In the genomic region with DNA sequence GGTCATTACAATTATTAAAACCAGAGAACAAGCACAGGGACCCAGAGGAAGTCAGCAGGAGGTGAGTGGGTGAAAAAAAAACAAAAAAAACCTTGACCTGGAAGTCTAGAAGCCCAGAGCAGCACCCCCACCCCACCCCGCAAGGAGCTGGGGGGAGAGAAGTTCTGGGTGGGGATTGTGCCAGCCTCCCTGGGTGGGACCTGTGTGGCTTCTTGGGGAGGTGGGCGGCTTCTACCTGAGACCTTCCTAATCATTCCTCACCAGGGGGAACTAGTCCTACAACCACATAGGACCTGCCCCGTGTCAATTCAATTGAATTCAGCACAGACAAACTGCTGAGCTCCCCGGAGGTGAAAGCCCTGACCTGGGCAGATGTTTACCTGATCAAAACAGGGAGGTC, we compare ENCODE assay signal across 29 cellular contexts. TPM values are rescaled to one million over a fixed set of nuclear protein-coding genes. Genes with fewer than 3 reads are reported as not detected.
"Had no signal": no experiment of that assay in that cellular context is flagged by ENCODE, and none has a peak within 500 bp of the region (broad histone marks: within the 10 kb centered on the region; RNA-seq: fewer than 3 reads in every experiment).

No MANE protein-coding gene starts in this region.

- FAIRE-seq: urothelium cell line had no signal

- DNase-seq: stimulated activated CD4-positive, alpha-beta T cell treated with anti-CD3 and anti-CD28 coated beads, Interleukin-2, amount 100 ng/mL, for 48 hours; stimulated activated CD4-positive, alpha-beta T cell treated with anti-CD3 and anti-CD28 coated beads, Interleukin-4, amount 100 ng/mL, for 1 hour; stimulated activated CD4-positive, alpha-beta T cell treated with anti-CD3 and anti-CD28 coated beads, Interleukin-4, amount 100 ng/mL, for 24 hours; stimulated activated CD4-positive, alpha-beta T cell treated with anti-CD3 and anti-CD28 coated beads, Interleukin-4, amount 100 ng/mL, for 4 hours; stimulated activated CD8-positive, alpha-beta memory T cell treated with anti-CD3 and anti-CD28 coated beads, Interleukin-4, amount 100 ng/mL, for 48 hours; stimulated activated naive B cell treated with anti-CD40 and anti-IgM and Interleukin-4, amounts not matched to agents 10 μg/mL and 1 μg/mL and 100 μg/mL, for 72 hours; stimulated activated naive CD4-positive, alpha-beta T cell; stimulated activated naive CD4-positive, alpha-beta T cell treated with Interleukin-2 at 50 U/mL for 16 hours; stimulated activated naive CD8-positive, alpha-beta T cell treated with anti-CD3 and anti-CD28 coated beads, Interleukin-15, amount 100 ng/mL, for 72 hours; stimulated activated naive CD8-positive, alpha-beta T cell treated with anti-CD3 and anti-CD28 coated beads, Interleukin-15, Interleukin-2, amounts not matched to agents 100 U/mL and 50 U/mL, for 24 hours; stomach; substantia nigra; testis; thyroid gland; tibial artery; transverse colon; trophoblast cell; upper lobe of left lung; upper lobe of right lung; uterus had no signal

- H3K9me3 Mint-ChIP-seq: stimulated activated effector memory CD8-positive, alpha-beta T cell treated with anti-CD3 and anti-CD28 coated beads, Interleukin-12 subunit alpha, Interleukin-12 subunit beta, amount 100 ng/mL, for 72 hours; stimulated activated naive CD8-positive, alpha-beta T cell treated with anti-CD3 and anti-CD28 coated beads, Interleukin-15, Interleukin-2, amounts not matched to agents 100 ng/mL and 50 ng/mL, for 24 hours had no signal

- H3K27me3 ChIP-seq: stomach, suprapubic skin, testis, thyroid gland, tibial artery, tibial nerve, transverse colon, upper lobe of left lung, upper lobe of right lung, uterus, vagina had no signal

- H3K9me3 ChIP-seq: stomach, suprapubic skin, testis, thoracic aorta, thyroid gland, tibial artery, tibial nerve, transverse colon, upper lobe of left lung, upper lobe of right lung, uterus, vagina had no signal

- H3K4me3 Mint-ChIP-seq: stimulated activated effector memory CD8-positive, alpha-beta T cell treated with anti-CD3 and anti-CD28 coated beads, Interleukin-12 subunit alpha, Interleukin-12 subunit beta, amount 100 ng/mL, for 72 hours; stimulated activated memory B cell treated with anti-CD40 and anti-IgM and Interleukin-4, amounts not matched to agents 10 μg/mL and 1 μg/mL and 100 μg/mL, for 72 hours; stimulated activated naive B cell treated with anti-CD40 and anti-IgM and Interleukin-4, amounts not matched to agents 10 μg/mL and 1 μg/mL and 100 μg/mL, for 72 hours; stimulated activated naive CD8-positive, alpha-beta T cell treated with anti-CD3 and anti-CD28 coated beads, Interleukin-15, amount 100 ng/mL, for 72 hours; stimulated activated naive CD8-positive, alpha-beta T cell treated with anti-CD3 and anti-CD28 coated beads, Interleukin-15, Interleukin-2, amounts not matched to agents 100 ng/mL and 50 ng/mL, for 24 hours; type B pancreatic cell had no signal

- H3K27ac Mint-ChIP-seq: stimulated activated effector memory CD8-positive, alpha-beta T cell treated with anti-CD3 and anti-CD28 coated beads, Interleukin-12 subunit alpha, Interleukin-12 subunit beta, amount 100 ng/mL, for 72 hours; stimulated activated memory B cell treated with anti-CD40 and anti-IgM and Interleukin-4, amounts not matched to agents 10 μg/mL and 1 μg/mL and 100 μg/mL, for 72 hours; stimulated activated naive B cell treated with anti-CD40 and anti-IgM and Interleukin-4, amounts not matched to agents 10 μg/mL and 1 μg/mL and 100 μg/mL, for 72 hours; stimulated activated naive CD8-positive, alpha-beta T cell treated with anti-CD3 and anti-CD28 coated beads, Interleukin-15, amount 100 ng/mL, for 72 hours; stimulated activated naive CD8-positive, alpha-beta T cell treated with anti-CD3 and anti-CD28 coated beads, Interleukin-15, Interleukin-2, amounts not matched to agents 100 ng/mL and 50 ng/mL, for 24 hours; type B pancreatic cell had no signal

- H3K27ac ChIP-seq: stomach, suprapubic skin, testis, thoracic aorta, thyroid gland, tibial artery, tibial nerve, transverse colon, upper lobe of left lung, upper lobe of right lung, uterus, vagina had no signal

- H3K36me3 ChIP-seq: stomach, suprapubic skin, thoracic aorta, thyroid gland, tibial artery, tibial nerve, transverse colon, upper lobe of left lung, upper lobe of right lung, uterus, vagina had no signal

- ATAC-seq: stimulated activated effector memory CD8-positive, alpha-beta T cell treated with anti-CD3 and anti-CD28 coated beads, Interleukin-12 subunit alpha, Interleukin-12 subunit beta, amount 100 ng/mL, for 72 hours; stimulated activated memory B cell treated with anti-CD40 and anti-IgM and Interleukin-4, amounts not matched to agents 10 μg/mL and 1 μg/mL and 100 μg/mL, for 72 hours; stimulated activated naive B cell treated with anti-CD40 and anti-IgM and Interleukin-4, amounts not matched to agents 10 μg/mL and 1 μg/mL and 100 μg/mL, for 72 hours; stimulated activated naive CD8-positive, alpha-beta T cell treated with anti-CD3 and anti-CD28 coated beads, Interleukin-15, amount 100 ng/mL, for 72 hours; stimulated activated naive CD8-positive, alpha-beta T cell treated with anti-CD3 and anti-CD28 coated beads, Interleukin-15, Interleukin-2, amounts not matched to agents 100 U/mL and 50 U/mL, for 24 hours; upper lobe of right lung had no signal

- H3K36me3 Mint-ChIP-seq: stimulated activated effector memory CD8-positive, alpha-beta T cell treated with anti-CD3 and anti-CD28 coated beads, Interleukin-12 subunit alpha, Interleukin-12 subunit beta, amount 100 ng/mL, for 72 hours; stimulated activated memory B cell treated with anti-CD40 and anti-IgM and Interleukin-4, amounts not matched to agents 10 μg/mL and 1 μg/mL and 100 μg/mL, for 72 hours; stimulated activated naive B cell treated with anti-CD40 and anti-IgM and Interleukin-4, amounts not matched to agents 10 μg/mL and 1 μg/mL and 100 μg/mL, for 72 hours had no signal

- H3K4me1 ChIP-seq: stomach, suprapubic skin, testis, thyroid gland, tibial artery, tibial nerve, transverse colon, upper lobe of left lung, upper lobe of right lung, uterus, vagina had no signal

- H3K4me1 Mint-ChIP-seq: stimulated activated effector memory CD8-positive, alpha-beta T cell treated with anti-CD3 and anti-CD28 coated beads, Interleukin-12 subunit alpha, Interleukin-12 subunit beta, amount 100 ng/mL, for 72 hours; stimulated activated memory B cell treated with anti-CD40 and anti-IgM and Interleukin-4, amounts not matched to agents 10 μg/mL and 1 μg/mL and 100 μg/mL, for 72 hours had no signal

- H3K4me3 ChIP-seq: stomach, suprapubic skin, testis, thoracic aorta, thyroid gland, tibial artery, tibial nerve, transverse colon, upper lobe of left lung, upper lobe of right lung, uterus, vagina had no signal

RNA-seq across cellular contexts. Expression of gene EVA1A, which starts 17.3 kb away (rescaled TPM):
- total RNA-seq: transverse colon, vagina had no signal
